9 cellular contexts compared by ENCODE assay signal in genomic region chr14:68507544-68508081, GRCh38.
DNase-seq lines count a peak whose midpoint lies in the region; ATAC-seq and TF ChIP-seq lines count a peak whose summit lies in the region.
"Had no signal": no experiment of that assay in that cellular context is flagged by ENCODE, and none has a peak within 500 bp of the region (broad histone marks: within the 10 kb centered on the region; RNA-seq: fewer than 3 reads in every experiment).

No MANE protein-coding gene starts in this region.

- H3K4me1 ChIP-seq in upper lobe of left lung: peaks cover 22 to 47% (median 36%) of the 10 kb centered on the region in 4 donors

- WGBS in upper lobe of left lung, 2 donors: 63 to 88% methylated on average over 5 to 10 of the region's 10 CpGs

- H3K36me3 ChIP-seq in upper lobe of left lung: no peaks in the 10 kb centered on the region

- H3K4me3 Mint-ChIP-seq in activated T-cell treated with anti-CD3 and anti-CD28 coated beads, Interleukin-2, amount 50 U/mL, for 72 hours: peak overlapping the region; percentile 77 to 84

- peaks cover 65% of the 10 kb centered on the region for H3K4me1 Mint-ChIP-seq in activated T-cell treated with anti-CD3 and anti-CD28 coated beads, Interleukin-2, amount 50 U/mL, for 72 hours (ENCODE audit: low read depth)

- no peaks in the 10 kb centered on the region for H3K9me3 ChIP-seq in upper lobe of left lung

- no peak overlapping the region for H3K4me3 ChIP-seq in upper lobe of left lung

- ATAC-seq in activated T-cell treated with anti-CD3 and anti-CD28 coated beads, Interleukin-2, amount 50 U/mL, for 72 hours (replicated peaks in 1 of 2): peak in 1 of 2 donors; percentile 11
- ATAC-seq in upper lobe of left lung (ENCODE audit: low FRiP score in 2 of 2) (peak in 1 of 2 donors; percentile 8), GM21786 (IDR thresholded peaks at IDR 0.05; ENCODE audit: unreplicated experiment) (no peak)

- no peaks in the 10 kb centered on the region for H3K36me3 Mint-ChIP-seq in activated T-cell treated with anti-CD3 and anti-CD28 coated beads, Interleukin-2, amount 50 U/mL, for 72 hours (ENCODE audit: insufficient read depth in 2 of 2)

- no peaks in the 10 kb centered on the region for H3K27me3 Mint-ChIP-seq in activated T-cell treated with anti-CD3 and anti-CD28 coated beads, Interleukin-2, amount 50 U/mL, for 72 hours (ENCODE audit: low read depth)

- no peak for TF ChIP-seq EP300 in upper lobe of left lung (IDR thresholded peaks at IDR 0.05)

- no peaks in the 10 kb centered on the region for H3K9me3 Mint-ChIP-seq in activated T-cell treated with anti-CD3 and anti-CD28 coated beads, Interleukin-2, amount 50 U/mL, for 72 hours

- no peaks in the 10 kb centered on the region for H3K27me3 ChIP-seq in upper lobe of left lung

- no peak for TF ChIP-seq CTCF in upper lobe of left lung (IDR thresholded peaks at IDR 0.05)

- peak overlapping the region; percentile 44 to 77 (median 60) for H3K27ac ChIP-seq in upper lobe of left lung

- no peak overlapping the region for H3K27ac Mint-ChIP-seq in activated T-cell treated with anti-CD3 and anti-CD28 coated beads, Interleukin-2, amount 50 U/mL, for 72 hours

- peak; percentile 29 for DNase-seq in activated naive CD4-positive, alpha-beta T cell treated with Interleukin-2 at 50 U/mL for 16 hours
- no peak for DNase-seq in activated naive CD4-positive, alpha-beta T cell treated with anti-CD3 and anti-CD28 coated beads, Interleukin-2, amount 50 U/mL, for 16 hours
- DNase-seq in activated T-cell treated with anti-CD3 and anti-CD28 coated beads, Interleukin-2, amount 50 U/mL, for 72 hours: no peak
- DNase-seq in medulla oblongata (ENCODE audit: extremely low spot score): peak; percentile 47
- DNase-seq in upper lobe of left lung: peak in 1 of 2 donors; percentile 49
- no peak for DNase-seq in Kasumi-1 (lab: John Stamatoyannopoulos, UW)
- no peak for DNase-seq in kidney tubule cell (ENCODE audit: low spot score)
- DNase-seq: NCI-H2029 had no signal

- TF ChIP-seq POLR2A in upper lobe of left lung (IDR thresholded peaks at IDR 0.05): no peak

Comparison
In these comparisons a context has a peak if more than half of its experiments do, and no peak if none do; other contexts are left out.
1. DNase-seq: peak in activated naive CD4-positive, alpha-beta T cell treated with Interleukin-2 at 50 U/mL for 16 hours (single experiment) and medulla oblongata (single experiment); none in activated naive CD4-positive, alpha-beta T cell treated with anti-CD3 and anti-CD28 coated beads, Interleukin-2, amount 50 U/mL, for 16 hours (single experiment), activated T-cell treated with anti-CD3 and anti-CD28 coated beads, Interleukin-2, amount 50 U/mL, for 72 hours (0 of 2), Kasumi-1 (0 of 2) and kidney tubule cell (single experiment).